Comparison of ENCODE assay signal across 8 cellular contexts in the genomic region with DNA sequence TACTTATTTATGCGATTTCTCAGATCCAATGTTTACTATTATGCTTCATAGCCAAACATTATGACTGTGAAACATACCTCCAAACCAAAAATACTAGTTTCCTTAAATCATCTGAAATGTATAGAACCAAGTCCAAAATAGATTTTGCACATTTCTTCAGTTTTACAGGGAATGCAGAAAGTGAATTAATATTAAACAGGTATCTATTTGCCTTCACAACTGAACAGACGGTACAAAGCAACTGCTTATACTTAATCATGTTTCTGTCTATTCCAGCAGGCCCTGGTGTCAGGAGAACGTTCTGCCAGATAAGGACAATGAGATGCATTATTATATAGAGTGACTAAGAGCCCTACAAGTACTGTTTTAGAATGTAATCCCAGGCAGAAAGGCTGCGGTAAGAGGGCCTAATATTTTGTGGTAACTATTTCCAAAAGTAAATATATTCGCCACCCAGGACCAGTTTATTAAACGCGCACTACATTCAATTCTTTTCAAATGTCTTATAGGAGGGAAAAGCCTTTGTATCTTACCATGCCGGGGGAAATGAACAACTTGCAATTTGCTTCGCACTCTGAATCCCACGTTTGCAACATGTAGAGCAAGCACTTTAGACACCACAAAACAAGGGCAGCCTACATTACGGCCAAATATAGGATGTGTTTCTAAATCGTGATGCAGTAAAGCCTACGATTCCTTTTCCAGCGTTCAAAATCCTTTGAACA. TPM values are rescaled to one million over a fixed set of nuclear protein-coding genes. Genes with fewer than 3 reads are reported as not detected.
DNase-seq lines count a peak whose midpoint lies in the region; ATAC-seq, FAIRE-seq and TF ChIP-seq lines count a peak whose summit lies in the region.

No MANE protein-coding gene starts in this region.

- no peak for TF ChIP-seq CTCF in cardiac fibroblast (IDR thresholded peaks at IDR 0.05; ENCODE audit: low read depth, low read length)

- H3K4me1 Mint-ChIP-seq in T-helper 2 cell treated with Interferon-gamma antibody and Interleukin-4, amounts not matched to agents 5 μg/mL and 100 μg/mL, for 36 hours (ENCODE audit: low read depth) = peaks cover 42% of the 10 kb centered on the region

- H3K4me3 ChIP-seq in cardiac fibroblast (replicated peaks in 1 of 2; ENCODE audit: low read depth in 2 of 2, low read length in 2 of 2) (peak overlapping the region; percentile 95 to 96), mesenchymal stem cell (ENCODE audit: insufficient read depth in 1 of 2, low read depth in 1 of 2, low read length in 2 of 2) (peak overlapping the region; percentile 96 to 99), aorta (ENCODE audit: low read length in 2 of 2) (peak overlapping the region; percentile 53 to 88)

- H4K91ac ChIP-seq in mesenchymal stem cell (ENCODE audit: low read length) = no peak overlapping the region

- H3K4me3 Mint-ChIP-seq in T-helper 2 cell treated with Interferon-gamma antibody and Interleukin-4, amounts not matched to agents 5 μg/mL and 100 μg/mL, for 36 hours = peak overlapping the region; percentile 87

- H2BK12ac ChIP-seq in mesenchymal stem cell (ENCODE audit: low read length in 2 of 2) = no peak overlapping the region

- H3K4me2 ChIP-seq in mesenchymal stem cell (ENCODE audit: low read length, poor library complexity, severe bottlenecking) = peak overlapping the region; percentile 55

- ATAC-seq in aorta (ENCODE audit: low FRiP score) (no peak), GM18517 (IDR thresholded peaks at IDR 0.05; ENCODE audit: unreplicated experiment) (no peak)

- H2BK120ac ChIP-seq in mesenchymal stem cell (ENCODE audit: low read depth, low read length) = no peak overlapping the region

- H3K4me1 ChIP-seq in mesenchymal stem cell (ENCODE audit: control insufficient read depth, insufficient read depth, low read depth, low read length) (peaks cover 13% of the 10 kb centered on the region), aorta (ENCODE audit: control insufficient read depth in 1 of 2, insufficient read depth in 2 of 2, low read length in 2 of 2) (peaks cover 0 to 8% of the 10 kb centered on the region in 2 donors)

- H3K27me3 Mint-ChIP-seq in T-helper 2 cell treated with Interferon-gamma antibody and Interleukin-4, amounts not matched to agents 5 μg/mL and 100 μg/mL, for 36 hours (ENCODE audit: low read depth) = no peaks in the 10 kb centered on the region

- no peak for FAIRE-seq in HTR-8/SVneo (lab: Jason Lieb, UNC)

- H3K23ac ChIP-seq in mesenchymal stem cell (ENCODE audit: low read length in 2 of 2) = peak overlapping the region in 1 of 2 experiments; percentile 84

- H3K4ac ChIP-seq in mesenchymal stem cell (ENCODE audit: low read depth in 1 of 2, low read length in 2 of 2) = no peak overlapping the region

- H2BK5ac ChIP-seq in mesenchymal stem cell (ENCODE audit: low read depth, low read length, poor library complexity, severe bottlenecking) = peak overlapping the region; percentile 3

- H3K27ac Mint-ChIP-seq in T-helper 2 cell treated with Interferon-gamma antibody and Interleukin-4, amounts not matched to agents 5 μg/mL and 100 μg/mL, for 36 hours = peak overlapping the region; percentile 78

- DNase-seq in T-helper 2 cell treated with Interferon-gamma antibody and Interleukin-4, amounts not matched to agents 5 μg/mL and 100 μg/mL, for 36 hours (ENCODE audit: low spot score) = no peak
- DNase-seq in T-helper 2 cell (no peak), NCI-H526 treated with DMSO at 0.1 percent for 48 hours (lab: John Stamatoyannopoulos, UW) (peak; percentile 75), cardiac fibroblast (ENCODE audit: low read depth in 2 of 2) (peak; percentile 55 to 74), mesenchymal stem cell (peak; percentile 70), aorta (no peak), HTR-8/SVneo (ENCODE audit: insufficient read length, low spot score) (no peak)

- H2BK15ac ChIP-seq in mesenchymal stem cell (ENCODE audit: low read depth, poor library complexity, severe bottlenecking) = no peak overlapping the region

- H3K79me1 ChIP-seq in mesenchymal stem cell (replicated peaks; ENCODE audit: low read length, poor library complexity, severe bottlenecking) = no peaks in the 10 kb centered on the region

- intact Hi-C loops in aorta (cut with DNase I) = loop anchor here (2.0 to 10.0 kb wide), 8 partner anchors 37 to 167 kb away; a partner anchor contains a TSS

- H3K9me3 ChIP-seq in mesenchymal stem cell (ENCODE audit: control insufficient read depth, low read length) (no peaks in the 10 kb centered on the region), aorta (ENCODE audit: control insufficient read depth, low read length) (no peaks in the 10 kb centered on the region)

- H3K9me3 Mint-ChIP-seq in T-helper 2 cell treated with Interferon-gamma antibody and Interleukin-4, amounts not matched to agents 5 μg/mL and 100 μg/mL, for 36 hours = no peaks in the 10 kb centered on the region

- H3K14ac ChIP-seq in mesenchymal stem cell (ENCODE audit: low read length in 2 of 2) = peak overlapping the region in 1 of 2 experiments; percentile 99

- H3K36me3 ChIP-seq in mesenchymal stem cell (ENCODE audit: control insufficient read depth in 1 of 2, insufficient read depth in 2 of 2, low read depth in 1 of 2, low read length in 2 of 2) = peaks cover 2 to 3% of the 10 kb centered on the region in 2 experiments
- no peaks in the 10 kb centered on the region for H3K36me3 ChIP-seq in aorta (ENCODE audit: control insufficient read depth in 1 of 2, insufficient read depth in 2 of 2, low read length in 1 of 2)

- peak overlapping the region in 1 of 2 experiments; percentile 47 for H3K18ac ChIP-seq in mesenchymal stem cell (ENCODE audit: low read depth in 1 of 2, low read length in 2 of 2)

- H3K36me3 Mint-ChIP-seq in T-helper 2 cell treated with Interferon-gamma antibody and Interleukin-4, amounts not matched to agents 5 μg/mL and 100 μg/mL, for 36 hours (ENCODE audit: low read depth) = peaks cover 6% of the 10 kb centered on the region

- no peak overlapping the region for H4K8ac ChIP-seq in mesenchymal stem cell (ENCODE audit: low read length)

- H3K27me3 ChIP-seq in mesenchymal stem cell (ENCODE audit: control insufficient read depth in 1 of 2, insufficient read depth in 1 of 2, low read length in 2 of 2) (no peaks in the 10 kb centered on the region), aorta (ENCODE audit: control insufficient read depth in 1 of 2, insufficient read depth in 2 of 2, low read length in 1 of 2) (no peaks in the 10 kb centered on the region)

- 8% methylated on average over 11 of the region's 14 CpGs for WGBS in mesenchymal stem cell
- 2 to 3% methylated on average over 14 of the region's 14 CpGs for WGBS in aorta, 2 donors

- no peak overlapping the region for H2AFZ ChIP-seq in mesenchymal stem cell (ENCODE audit: low read depth, low read length)

- peak overlapping the region; percentile 98 for H3K9ac ChIP-seq in mesenchymal stem cell (ENCODE audit: low read length)

- peak overlapping the region; percentile 96 for H3K27ac ChIP-seq in mesenchymal stem cell (ENCODE audit: low read length, poor library complexity, severe bottlenecking)
- peak overlapping the region; percentile 34 to 89 for H3K27ac ChIP-seq in aorta (ENCODE audit: low read depth in 1 of 2, low read length in 2 of 2)

- no peak overlapping the region for H2AK5ac ChIP-seq in mesenchymal stem cell (ENCODE audit: low read length, severe bottlenecking)

RNA-seq across cellular contexts. Expression of a gene that starts 1.5 kb away (rescaled TPM):
- 152 TPM for polyA plus RNA-seq in mesenchymal stem cell (2013, experiment 1 of 2)
- polyA plus RNA-seq in mesenchymal stem cell (2013, experiment 2 of 2) = 153 TPM
- total RNA-seq in aorta = 100 to 1,000 TPM; 207 to 387 TPM
- 100 to 1,000 TPM in 1 of 2 donors, 10 to 100 TPM in 1; 68.0 to 145 TPM for polyA plus RNA-seq in aorta

Comparison
In these comparisons a context has a peak if more than half of its experiments do, and no peak if none do; other contexts are left out.
1. DNase-seq: peak in NCI-H526 treated with DMSO at 0.1 percent for 48 hours (single experiment), cardiac fibroblast (2 of 2) and mesenchymal stem cell (single experiment); none in T-helper 2 cell treated with Interferon-gamma antibody and Interleukin-4, amounts not matched to agents 5 μg/mL and 100 μg/mL, for 36 hours (single experiment), T-helper 2 cell (0 of 5), aorta (0 of 2) and HTR-8/SVneo (single experiment).
2. Peak in every context shown above with its lines, with median percentiles within 50 percentile points of each other: H3K4me3 ChIP-seq.